19 cellular contexts compared by ENCODE assay signal in genomic region chr5:113172231-113172826, GRCh38.
DNase-seq lines count a peak whose midpoint lies in the region; ATAC-seq and TF ChIP-seq lines count a peak whose summit lies in the region.
"Had no signal": no experiment of that assay in that cellular context is flagged by ENCODE, and none has a peak within 500 bp of the region (broad histone marks: within the 10 kb centered on the region; RNA-seq: fewer than 3 reads in every experiment).

No MANE protein-coding gene starts in this region.

- ATAC-seq in GM21447 (IDR thresholded peaks at IDR 0.05; ENCODE audit: unreplicated experiment) (peak; percentile 60), HG03280 (IDR thresholded peaks at IDR 0.05; ENCODE audit: unreplicated experiment) (peak; percentile 52)
- ATAC-seq: gastroesophageal sphincter, left lobe of liver had no signal

- H3K36me3 Mint-ChIP-seq in osteocyte (ENCODE audit: unreplicated experiment): no peaks in the 10 kb centered on the region
- H3K36me3 Mint-ChIP-seq: neural progenitor cell, type B pancreatic cell had no signal

- DNase-seq in NCI-H82 (lab: John Stamatoyannopoulos, UW) (peak; percentile 62), NCI-H82 treated with DMSO at 0.1 percent for 48 hours (lab: John Stamatoyannopoulos, UW; ENCODE audit: unreplicated experiment) (no peak), osteocyte (ENCODE audit: extremely low spot score, unreplicated experiment) (peak; percentile 1), NCI-H1092 treated with DMSO at 0.1 percent for 48 hours (lab: John Stamatoyannopoulos, UW) (no peak), NCI-H1436 treated with DMSO at 0.1 percent for 48 hours (lab: John Stamatoyannopoulos, UW) (no peak), AML-193 (lab: John Stamatoyannopoulos, UW) (no peak)
- DNase-seq: activated B cell treated with CpG ODN at 0.5 μM for 24 hours; activated CD8-positive, alpha-beta memory T cell treated with anti-CD3 and anti-CD28 coated beads for 24 hours; cortex of kidney; NCI-H1105 treated with DMSO at 0.1 percent for 48 hours; NK-92 treated with Interleukin-12 subunit alpha and Interleukin-12 subunit beta, amount 100 ng/mL, for 24 hours; stimulated activated naive CD4-positive, alpha-beta T cell treated with Interleukin-2 at 50 U/mL for 16 hours had no signal

- no peak overlapping the region for H3K27ac Mint-ChIP-seq in osteocyte (ENCODE audit: unreplicated experiment)
- H3K27ac Mint-ChIP-seq: activated B cell treated with CpG ODN at 0.5 μM for 24 hours; activated naive CD8-positive, alpha-beta T cell; neural progenitor cell; type B pancreatic cell had no signal

- peaks cover 2% of the 10 kb centered on the region for H3K27me3 Mint-ChIP-seq in osteocyte (ENCODE audit: unreplicated experiment)
- H3K27me3 Mint-ChIP-seq: activated naive CD8-positive, alpha-beta T cell; type B pancreatic cell had no signal

- no peak overlapping the region for H3K4me3 Mint-ChIP-seq in osteocyte (ENCODE audit: unreplicated experiment)
- H3K4me3 Mint-ChIP-seq: activated B cell treated with CpG ODN at 0.5 μM for 24 hours; activated naive CD8-positive, alpha-beta T cell; neural progenitor cell; type B pancreatic cell had no signal

- no peaks in the 10 kb centered on the region for H3K9me3 Mint-ChIP-seq in osteocyte (ENCODE audit: unreplicated experiment)
- H3K9me3 Mint-ChIP-seq: activated B cell treated with CpG ODN at 0.5 μM for 24 hours, neural progenitor cell, type B pancreatic cell had no signal

- no peak for TF ChIP-seq CTCF in osteocyte (IDR thresholded peaks at IDR 0.05)

- H3K4me1 Mint-ChIP-seq in osteocyte (ENCODE audit: unreplicated experiment): peaks cover 6% of the 10 kb centered on the region
- H3K4me1 Mint-ChIP-seq: activated B cell treated with CpG ODN at 0.5 μM for 24 hours had no signal

Comparison
In these comparisons a context has a peak if more than half of its experiments do, and no peak if none do; other contexts are left out.
1. DNase-seq: peak in NCI-H82 (single experiment) and osteocyte (single experiment); none in NCI-H82 treated with DMSO at 0.1 percent for 48 hours (single experiment), NCI-H1092 treated with DMSO at 0.1 percent for 48 hours (single experiment), NCI-H1436 treated with DMSO at 0.1 percent for 48 hours (single experiment) and AML-193 (0 of 2).